ENCODE assay signal across 8 cellular contexts in the genomic region with DNA sequence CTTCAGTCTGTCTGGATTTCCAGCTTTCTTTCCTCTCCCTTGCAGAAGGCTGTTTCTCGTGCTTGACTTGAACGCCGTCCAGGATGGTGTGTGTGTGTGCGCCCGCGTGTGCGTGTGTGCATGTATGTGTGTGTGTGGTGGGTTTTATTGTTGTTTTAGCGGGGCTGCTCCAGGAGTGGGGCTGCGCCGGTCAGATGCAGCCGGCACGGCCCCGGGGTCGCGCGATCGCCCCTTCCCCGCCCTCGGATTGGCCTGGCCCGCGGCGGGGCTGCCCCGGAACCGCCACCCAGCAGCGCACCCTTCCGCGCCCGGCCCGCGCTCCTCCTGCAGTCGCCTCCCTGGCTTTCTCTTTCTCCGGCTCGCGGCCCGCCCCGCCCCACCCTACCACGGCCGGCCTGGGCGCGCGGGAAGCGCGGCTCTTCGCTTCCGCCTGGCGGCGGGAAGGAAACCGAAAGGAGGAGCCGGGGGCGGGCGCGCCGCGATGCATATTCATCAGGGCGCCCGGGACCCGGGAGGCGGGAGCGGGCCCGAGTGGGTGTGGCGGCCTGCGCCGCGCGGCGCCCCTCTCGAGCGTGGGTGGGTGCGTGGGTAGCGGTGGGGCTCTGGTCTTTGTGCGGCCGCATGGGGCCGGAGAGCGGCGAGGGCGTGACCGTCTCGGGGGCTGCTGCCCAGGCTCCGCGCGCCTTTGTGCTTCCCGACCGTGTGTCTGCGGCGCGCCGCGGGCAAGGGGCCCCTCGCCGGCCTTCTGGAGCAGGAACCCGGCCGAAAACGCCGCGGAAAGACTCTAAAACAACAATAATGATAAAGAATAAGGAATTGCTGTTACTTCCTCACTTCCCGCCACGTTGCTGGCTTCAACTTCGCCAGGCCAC. TPM values are rescaled to one million over a fixed set of nuclear protein-coding genes. Genes with fewer than 3 reads are reported as not detected.
DNase-seq lines count a peak whose midpoint lies in the region; ATAC-seq and TF ChIP-seq lines count a peak whose summit lies in the region.

No MANE protein-coding gene starts in this region.

- intact Hi-C loops in activated T-helper 2 cell treated with anti-CD3 and anti-CD28 coated beads, Interferon-gamma antibody, Interleukin-2, Interleukin-4, amounts not matched to agents 10 μg/mL and 5 μg/mL and 100 μg/mL, durations not matched to agents 14 hours and 24 hours and 36 hours (cut with micrococcal nuclease) = loop anchor here (1.0 to 10.0 kb wide), 2 partner anchors 8 to 1232 kb away; partner anchors contain the start of genes CCDC171 and NFIB

- H3K27ac ChIP-seq in HUES48 (ENCODE audit: low read depth, low read length) = peak overlapping the region; percentile 86

- H3K36me3 Mint-ChIP-seq in activated T-helper 2 cell treated with anti-CD3 and anti-CD28 coated beads, Interferon-gamma antibody, Interleukin-2, Interleukin-4, amounts not matched to agents 10 μg/mL and 5 μg/mL and 100 μg/mL, durations not matched to agents 14 hours and 24 hours and 36 hours (ENCODE audit: low read depth) = peaks cover 3% of the 10 kb centered on the region
- no peaks in the 10 kb centered on the region for H3K36me3 Mint-ChIP-seq in nephron progenitor cell (ENCODE audit: low read depth)
- H3K36me3 Mint-ChIP-seq in stimulated activated naive CD8-positive, alpha-beta T cell treated with anti-CD3 and anti-CD28 coated beads, Interleukin-15, Interleukin-2, amounts not matched to agents 100 ng/mL and 50 ng/mL, for 24 hours (ENCODE audit: low read depth) = peaks cover 3% of the 10 kb centered on the region

- H3K4me1 ChIP-seq in HUES48 (ENCODE audit: control insufficient read depth, insufficient read depth, low read length) = peaks cover 53% of the 10 kb centered on the region

- H3K9ac ChIP-seq in HUES48 (ENCODE audit: low read depth, low read length) = peak overlapping the region; percentile 71

- H3K4me3 ChIP-seq in HUES48 (ENCODE audit: low read depth, low read length) = peak overlapping the region; percentile 84
- H3K4me3 ChIP-seq in fibroblast of the aortic adventitia (ENCODE audit: low read depth, low read length) = peak overlapping the region; percentile 71

- no peaks in the 10 kb centered on the region for H3K9me3 ChIP-seq in HUES48 (ENCODE audit: control insufficient read depth, insufficient read depth, low read length)

- H3K9me3 Mint-ChIP-seq in activated T-helper 2 cell treated with anti-CD3 and anti-CD28 coated beads, Interferon-gamma antibody, Interleukin-2, Interleukin-4, amounts not matched to agents 10 μg/mL and 5 μg/mL and 100 μg/mL, durations not matched to agents 14 hours and 24 hours and 36 hours = no peaks in the 10 kb centered on the region
- no peaks in the 10 kb centered on the region for H3K9me3 Mint-ChIP-seq in nephron progenitor cell
- H3K9me3 Mint-ChIP-seq in stimulated activated naive CD8-positive, alpha-beta T cell treated with anti-CD3 and anti-CD28 coated beads, Interleukin-15, Interleukin-2, amounts not matched to agents 100 ng/mL and 50 ng/mL, for 24 hours = peaks cover 4% of the 10 kb centered on the region

- no peaks in the 10 kb centered on the region for H3K36me3 ChIP-seq in HUES48 (ENCODE audit: control insufficient read depth, insufficient read depth, low read length)

- peak overlapping the region; percentile 86 for H3K4me3 Mint-ChIP-seq in activated T-helper 2 cell treated with anti-CD3 and anti-CD28 coated beads, Interferon-gamma antibody, Interleukin-2, Interleukin-4, amounts not matched to agents 10 μg/mL and 5 μg/mL and 100 μg/mL, durations not matched to agents 14 hours and 24 hours and 36 hours (ENCODE audit: low read depth)
- H3K4me3 Mint-ChIP-seq in nephron progenitor cell = peak overlapping the region; percentile 86
- peak overlapping the region; percentile 82 for H3K4me3 Mint-ChIP-seq in stimulated activated naive CD8-positive, alpha-beta T cell treated with anti-CD3 and anti-CD28 coated beads, Interleukin-15, Interleukin-2, amounts not matched to agents 100 ng/mL and 50 ng/mL, for 24 hours

- peak overlapping the region; percentile 83 for H3K27ac Mint-ChIP-seq in activated T-helper 2 cell treated with anti-CD3 and anti-CD28 coated beads, Interferon-gamma antibody, Interleukin-2, Interleukin-4, amounts not matched to agents 10 μg/mL and 5 μg/mL and 100 μg/mL, durations not matched to agents 14 hours and 24 hours and 36 hours
- peak overlapping the region; percentile 82 for H3K27ac Mint-ChIP-seq in nephron progenitor cell
- H3K27ac Mint-ChIP-seq in stimulated activated naive CD8-positive, alpha-beta T cell treated with anti-CD3 and anti-CD28 coated beads, Interleukin-15, Interleukin-2, amounts not matched to agents 100 ng/mL and 50 ng/mL, for 24 hours = peak overlapping the region; percentile 84

- TF ChIP-seq CTCF in fibroblast of the aortic adventitia (IDR thresholded peaks at IDR 0.05; ENCODE audit: insufficient read depth, low read length) (peak; percentile 46), nephron progenitor cell (IDR thresholded peaks at IDR 0.05) (peak; percentile 31)

- H3K4me1 Mint-ChIP-seq in activated T-helper 2 cell treated with anti-CD3 and anti-CD28 coated beads, Interferon-gamma antibody, Interleukin-2, Interleukin-4, amounts not matched to agents 10 μg/mL and 5 μg/mL and 100 μg/mL, durations not matched to agents 14 hours and 24 hours and 36 hours (ENCODE audit: low read depth) = peaks cover 22% of the 10 kb centered on the region
- H3K4me1 Mint-ChIP-seq in nephron progenitor cell = peaks cover 50% of the 10 kb centered on the region
- peaks cover 32% of the 10 kb centered on the region for H3K4me1 Mint-ChIP-seq in stimulated activated naive CD8-positive, alpha-beta T cell treated with anti-CD3 and anti-CD28 coated beads, Interleukin-15, Interleukin-2, amounts not matched to agents 100 ng/mL and 50 ng/mL, for 24 hours (ENCODE audit: low read depth)

- peak; percentile 79 for ATAC-seq in GM21447 (IDR thresholded peaks at IDR 0.05; ENCODE audit: unreplicated experiment)

- DNase-seq in DMS79 (lab: John Stamatoyannopoulos, UW) (peak; percentile 91), fibroblast of the aortic adventitia (ENCODE audit: low read depth) (peak; percentile 94), nephron progenitor cell (peak; percentile 90)
- DNase-seq in activated T-helper 2 cell treated with anti-CD3 and anti-CD28 coated beads, Interferon-gamma antibody, Interleukin-2, Interleukin-4, amounts not matched to agents 10 μg/mL and 5 μg/mL and 100 μg/mL, durations not matched to agents 14 hours and 24 hours and 36 hours (ENCODE audit: low spot score) = peak; percentile 82

- peaks cover 62% of the 10 kb centered on the region for H3K27me3 ChIP-seq in HUES48 (ENCODE audit: control insufficient read depth, insufficient read depth, low read length)

- H3K27me3 Mint-ChIP-seq in activated T-helper 2 cell treated with anti-CD3 and anti-CD28 coated beads, Interferon-gamma antibody, Interleukin-2, Interleukin-4, amounts not matched to agents 10 μg/mL and 5 μg/mL and 100 μg/mL, durations not matched to agents 14 hours and 24 hours and 36 hours (ENCODE audit: low read depth) = peaks cover 65% of the 10 kb centered on the region
- H3K27me3 Mint-ChIP-seq in nephron progenitor cell (ENCODE audit: low read depth, poor library complexity) = peaks cover 59% of the 10 kb centered on the region
- peaks cover 70% of the 10 kb centered on the region for H3K27me3 Mint-ChIP-seq in stimulated activated naive CD8-positive, alpha-beta T cell treated with anti-CD3 and anti-CD28 coated beads, Interleukin-15, Interleukin-2, amounts not matched to agents 100 ng/mL and 50 ng/mL, for 24 hours

TF ChIP-seq in PFSK-1, 5 proteins besides CTCF, POLR2A, EP300 and RAD21:
- peak; percentile 65; the same call in 1 of the 2 replicates for TF ChIP-seq SIN3A (IDR thresholded peaks at IDR 0.05; ENCODE audit: borderline replicate concordance, insufficient read depth, low read length)
- peak; percentile 68 for TF ChIP-seq FOXP2 (optimal IDR thresholded peaks at IDR 0.05; ENCODE audit: borderline replicate concordance, extremely low read depth, extremely low read length, insufficient read depth)
- TF ChIP-seq POLR2AphosphoS5 (IDR thresholded peaks at IDR 0.05; ENCODE audit: low read depth, low read length) = no peak; the same call in none of the 2 replicates
- TF ChIP-seq TAF1 (IDR thresholded peaks at IDR 0.05; ENCODE audit: borderline replicate concordance, insufficient read depth, low read length) = peak; percentile 63; the same call in 1 of the 2 replicates
- TF ChIP-seq, protein P1, sequence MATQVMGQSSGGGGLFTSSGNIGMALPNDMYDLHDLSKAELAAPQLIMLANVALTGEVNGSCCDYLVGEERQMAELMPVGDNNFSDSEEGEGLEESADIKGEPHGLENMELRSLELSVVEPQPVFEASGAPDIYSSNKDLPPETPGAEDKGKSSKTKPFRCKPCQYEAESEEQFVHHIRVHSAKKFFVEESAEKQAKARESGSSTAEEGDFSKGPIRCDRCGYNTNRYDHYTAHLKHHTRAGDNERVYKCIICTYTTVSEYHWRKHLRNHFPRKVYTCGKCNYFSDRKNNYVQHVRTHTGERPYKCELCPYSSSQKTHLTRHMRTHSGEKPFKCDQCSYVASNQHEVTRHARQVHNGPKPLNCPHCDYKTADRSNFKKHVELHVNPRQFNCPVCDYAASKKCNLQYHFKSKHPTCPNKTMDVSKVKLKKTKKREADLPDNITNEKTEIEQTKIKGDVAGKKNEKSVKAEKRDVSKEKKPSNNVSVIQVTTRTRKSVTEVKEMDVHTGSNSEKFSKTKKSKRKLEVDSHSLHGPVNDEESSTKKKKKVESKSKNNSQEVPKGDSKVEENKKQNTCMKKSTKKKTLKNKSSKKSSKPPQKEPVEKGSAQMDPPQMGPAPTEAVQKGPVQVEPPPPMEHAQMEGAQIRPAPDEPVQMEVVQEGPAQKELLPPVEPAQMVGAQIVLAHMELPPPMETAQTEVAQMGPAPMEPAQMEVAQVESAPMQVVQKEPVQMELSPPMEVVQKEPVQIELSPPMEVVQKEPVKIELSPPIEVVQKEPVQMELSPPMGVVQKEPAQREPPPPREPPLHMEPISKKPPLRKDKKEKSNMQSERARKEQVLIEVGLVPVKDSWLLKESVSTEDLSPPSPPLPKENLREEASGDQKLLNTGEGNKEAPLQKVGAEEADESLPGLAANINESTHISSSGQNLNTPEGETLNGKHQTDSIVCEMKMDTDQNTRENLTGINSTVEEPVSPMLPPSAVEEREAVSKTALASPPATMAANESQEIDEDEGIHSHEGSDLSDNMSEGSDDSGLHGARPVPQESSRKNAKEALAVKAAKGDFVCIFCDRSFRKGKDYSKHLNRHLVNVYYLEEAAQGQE (IDR thresholded peaks at IDR 0.05; ENCODE audit: insufficient read depth in 1 of 2, low read depth in 2 of 2, low read length in 2 of 2) = peak in 1 of 2 experiments; percentile 9; a peak in 1 of 4 replicates

RNA-seq across cellular contexts. Expression of gene NFIB, which starts 8.5 kb away (rescaled TPM):
- polyA plus RNA-seq in PFSK-1 (2012; ENCODE audit: insufficient read length, low read depth) = 16.6 TPM
- total RNA-seq in activated T-helper 2 cell treated with anti-CD3 and anti-CD28 coated beads, Interferon-gamma antibody, Interleukin-2, Interleukin-4, amounts not matched to agents 10 μg/mL and 5 μg/mL and 100 μg/mL, durations not matched to agents 14 hours and 24 hours and 36 hours = 0.02 TPM in 1 of 2 replicates, not detected in the other
- total RNA-seq in fibroblast of the aortic adventitia (ENCODE audit: low replicate concordance) = 107 and 111 TPM in 2 replicates

Comparison
In these comparisons a context has a peak if more than half of its experiments do, and no peak if none do; other contexts are left out.
1. Peak in every context shown above with its lines: DNase-seq, ATAC-seq, H3K4me3 ChIP-seq and H3K27ac ChIP-seq.
2. RNA of gene NFIB, which starts 8.5 kb away (total RNA-seq): 107 to 111 TPM in fibroblast of the aortic adventitia; 0.02 TPM in activated T-helper 2 cell treated with anti-CD3 and anti-CD28 coated beads, Interferon-gamma antibody, Interleukin-2, Interleukin-4, amounts not matched to agents 10 μg/mL and 5 μg/mL and 100 μg/mL, durations not matched to agents 14 hours and 24 hours and 36 hours; every median in the first group is over 100 times any median in the second.